Comparison of ENCODE assay signal across 1 cellular context in the genomic region with DNA sequence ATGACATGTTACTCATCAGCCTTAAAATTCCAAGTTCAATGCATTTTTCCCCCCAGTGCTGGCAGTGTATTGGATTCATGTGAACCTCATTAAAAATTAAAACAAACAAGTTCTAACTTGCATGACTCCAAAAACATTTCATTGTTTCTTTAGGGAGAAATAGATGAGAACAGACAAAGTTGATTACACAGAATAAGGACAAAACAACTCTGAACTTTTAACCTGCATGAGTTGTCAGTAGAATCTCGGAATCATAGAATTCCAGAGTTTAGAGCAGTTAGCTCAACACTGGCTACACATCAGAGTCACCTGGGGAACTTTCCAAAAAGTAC.
TF ChIP-seq lines count a peak whose summit lies in the region.

No MANE protein-coding gene starts in this region.

TF ChIP-seq in GM23338, 12 proteins besides CTCF, POLR2A, EP300 and RAD21 (continued from another document):
- TF ChIP-seq POLR2AphosphoS5 (IDR thresholded peaks at IDR 0.05; ENCODE audit: low read depth) (no peak), ZNF462 (CRISPR knock-in tag; IDR thresholded peaks at IDR 0.05) (no peak), CREB1 (CRISPR knock-in tag; IDR thresholded peaks at IDR 0.05; ENCODE audit: low read depth) (no peak), STAT1 (IDR thresholded peaks at IDR 0.05; ENCODE audit: unreplicated experiment) (no peak), ZNF114 (CRISPR knock-in tag; IDR thresholded peaks at IDR 0.05) (no peak), EZH2phosphoT487 (IDR thresholded peaks at IDR 0.05; ENCODE audit: unreplicated experiment) (no peak), EZH2 (IDR thresholded peaks at IDR 0.05; ENCODE audit: low read depth, unreplicated experiment) (no peak), NANOG (IDR thresholded peaks at IDR 0.05; ENCODE audit: borderline replicate concordance) (no peak)
- TF ChIP-seq, protein P1, sequence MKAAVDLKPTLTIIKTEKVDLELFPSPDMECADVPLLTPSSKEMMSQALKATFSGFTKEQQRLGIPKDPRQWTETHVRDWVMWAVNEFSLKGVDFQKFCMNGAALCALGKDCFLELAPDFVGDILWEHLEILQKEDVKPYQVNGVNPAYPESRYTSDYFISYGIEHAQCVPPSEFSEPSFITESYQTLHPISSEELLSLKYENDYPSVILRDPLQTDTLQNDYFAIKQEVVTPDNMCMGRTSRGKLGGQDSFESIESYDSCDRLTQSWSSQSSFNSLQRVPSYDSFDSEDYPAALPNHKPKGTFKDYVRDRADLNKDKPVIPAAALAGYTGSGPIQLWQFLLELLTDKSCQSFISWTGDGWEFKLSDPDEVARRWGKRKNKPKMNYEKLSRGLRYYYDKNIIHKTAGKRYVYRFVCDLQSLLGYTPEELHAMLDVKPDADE (IDR thresholded peaks at IDR 0.05), result no peak
